23 cellular contexts compared by ENCODE assay signal in the genomic region with DNA sequence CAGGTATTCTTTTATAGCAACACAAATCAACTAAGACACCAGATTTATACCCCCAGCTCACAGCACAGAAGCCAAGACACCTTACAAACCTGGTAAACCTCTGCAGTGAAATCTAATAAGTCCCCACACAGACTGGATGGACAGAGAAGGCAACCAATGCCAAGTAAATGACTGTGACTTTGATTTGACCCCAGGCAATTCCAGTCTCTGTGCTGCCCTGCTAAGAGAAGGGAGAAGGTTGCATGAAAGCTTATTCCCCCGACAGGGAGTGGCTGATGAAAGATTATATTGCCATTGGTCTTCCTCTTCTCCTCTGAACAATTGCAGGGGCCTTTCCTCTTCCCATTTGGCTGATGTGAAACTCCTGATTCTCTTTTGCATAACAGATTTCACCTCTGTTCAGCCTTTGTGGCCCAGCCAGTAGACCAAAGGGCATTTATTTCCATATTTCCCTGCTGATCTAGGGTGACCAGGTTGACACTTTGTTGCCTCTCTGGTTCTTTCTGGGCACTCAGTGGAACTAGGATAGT.
"Had no signal": no experiment of that assay in that cellular context is flagged by ENCODE, and none has a peak within 500 bp of the region (broad histone marks: within the 10 kb centered on the region; RNA-seq: fewer than 3 reads in every experiment).

No MANE protein-coding gene starts in this region.

- H3K4me1 ChIP-seq: prostate gland had no signal

- H3K27ac ChIP-seq: left ventricle myocardium inferior, neural progenitor cell, pancreas, prostate gland, spleen, thoracic aorta, transverse colon had no signal

- H3K9me3 ChIP-seq: left ventricle myocardium inferior, pancreas, prostate gland, spleen, thoracic aorta, transverse colon had no signal

- H3K36me3 ChIP-seq: left ventricle myocardium inferior, neural progenitor cell, pancreas, prostate gland, spleen, thoracic aorta, transverse colon had no signal

- H3K4me3 ChIP-seq: left ventricle myocardium inferior, lung, neural progenitor cell, pancreas, prostate gland, spleen, thoracic aorta, transverse colon had no signal

- ATAC-seq: natural killer cell treated with Interleukin-12 subunit alpha and Interleukin-12 subunit beta and Interleukin-15 and Interleukin-18, amount 100 ng/mL, for 72 hours; sciatic nerve; stimulated activated naive B cell treated with anti-CD40 and anti-IgM and Interleukin-4, amounts not matched to agents 10 μg/mL and 1 μg/mL and 100 μg/mL, for 72 hours; stimulated activated naive CD8-positive, alpha-beta T cell treated with anti-CD3 and anti-CD28 coated beads, Interleukin-15, amount 100 ng/mL, for 72 hours had no signal

- H3K27me3 ChIP-seq: neural progenitor cell, pancreas, spleen, transverse colon had no signal

- DNase-seq: cerebellar nuclear complex; foreskin melanocyte; head of caudate nucleus; hypothalamus; left ventricle myocardium inferior; mesenchymal stem cell; midbrain; occipital lobe; retina; spleen; stimulated activated CD4-positive, alpha-beta T cell treated with anti-CD3 and anti-CD28 coated beads, Interleukin-2, amount 100 ng/mL, for 24 hours; stimulated activated CD4-positive, alpha-beta T cell treated with anti-CD3 and anti-CD28 coated beads, Interleukin-4, amount 100 ng/mL, for 4 hours; stimulated activated naive B cell treated with anti-CD40 and anti-IgM and Interleukin-4, amounts not matched to agents 10 μg/mL and 1 μg/mL and 100 μg/mL, for 72 hours; stimulated activated naive CD8-positive, alpha-beta T cell treated with anti-CD3 and anti-CD28 coated beads, Interleukin-15, amount 100 ng/mL, for 72 hours; substantia nigra; transverse colon had no signal
